In the genomic region with DNA sequence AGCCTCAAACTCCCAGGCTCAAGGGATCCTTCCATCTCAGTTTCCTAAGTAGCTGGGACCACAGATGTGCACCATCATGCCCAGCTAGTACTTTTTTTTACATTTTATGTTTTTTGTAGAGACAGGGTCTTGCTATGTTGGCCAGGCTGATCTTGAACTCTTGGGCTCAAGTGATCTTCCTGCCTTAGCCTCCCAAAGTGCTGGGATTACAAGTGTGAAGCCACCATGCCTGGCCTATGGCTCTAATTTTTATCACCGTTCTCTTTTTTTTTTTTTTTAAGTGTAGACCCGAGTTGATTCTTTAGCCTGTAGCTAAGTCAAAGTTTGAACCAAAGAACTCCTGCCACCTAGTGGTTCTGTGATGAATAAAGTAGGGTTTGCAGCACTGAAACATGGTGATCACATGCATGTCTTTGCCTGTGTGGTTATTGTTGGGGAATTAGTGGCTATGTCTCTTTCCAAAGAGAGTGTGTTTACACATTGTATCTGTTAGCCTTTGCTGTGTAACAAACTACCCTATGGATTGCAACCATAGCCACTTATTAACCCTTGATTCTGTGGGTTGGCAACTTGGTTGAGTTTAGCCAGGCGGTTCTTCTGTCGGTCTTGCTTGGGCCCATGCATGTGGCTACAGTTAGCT, we compare ENCODE assay signal across 9 cellular contexts. TPM values are rescaled to one million over a fixed set of nuclear protein-coding genes. Genes with fewer than 3 reads are reported as not detected.
DNase-seq lines count a peak whose midpoint lies in the region; ATAC-seq and TF ChIP-seq lines count a peak whose summit lies in the region.
"Had no signal": no experiment of that assay in that cellular context is flagged by ENCODE, and none has a peak within 500 bp of the region (broad histone marks: within the 10 kb centered on the region; RNA-seq: fewer than 3 reads in every experiment).

No MANE protein-coding gene starts in this region.

- intact Hi-C loops in activated T-helper 1 cell treated with anti-CD3 and anti-CD28 coated beads, Interleukin-12 subunit alpha, Interleukin-12 subunit beta, Interleukin-2, Interleukin-4 antibody, amounts not matched to agents 30 ng/mL and 10 ng/mL and 1 ng/mL, durations not matched to agents 14 hours and 24 hours and 36 hours (cut with micrococcal nuclease): loop anchor here (1.0 kb wide), 1 partner anchor 61 kb away; no protein-coding TSS in a partner anchor

- peak; percentile 40; the same call in 1 of the 2 replicates for TF ChIP-seq CTCF in LNCAP (IDR thresholded peaks at IDR 0.05)

- H3K4me1 Mint-ChIP-seq in activated T-helper 1 cell treated with anti-CD3 and anti-CD28 coated beads, Interleukin-12 subunit alpha, Interleukin-12 subunit beta, Interleukin-2, Interleukin-4 antibody, amounts not matched to agents 30 ng/mL and 10 ng/mL and 1 ng/mL, durations not matched to agents 14 hours and 24 hours and 36 hours (ENCODE audit: low read depth): no peaks in the 10 kb centered on the region

- DNase-seq in G401 (ENCODE audit: low spot score) (peak; percentile 10), amniotic stem cell (lab: John Stamatoyannopoulos, UW) (peak; percentile 35), kidney tubule cell (ENCODE audit: low spot score) (peak; percentile 43), NCI-H187 treated with DMSO at 0.1 percent for 48 hours (lab: John Stamatoyannopoulos, UW) (no peak)
- no peak for DNase-seq in activated CD4-positive, CD25-positive, alpha-beta regulatory T cell treated with anti-CD3 and anti-CD28 coated beads, Interleukin-2, amount 50 U/mL, for 72 hours
- no peak for DNase-seq in activated T-helper 1 cell treated with anti-CD3 and anti-CD28 coated beads, Interleukin-12 subunit alpha, Interleukin-12 subunit beta, Interleukin-2, Interleukin-4 antibody, amounts not matched to agents 30 ng/mL and 10 ng/mL and 1 ng/mL, durations not matched to agents 14 hours and 24 hours and 36 hours (ENCODE audit: low spot score)
- DNase-seq: right cardiac atrium had no signal

- no peaks in the 10 kb centered on the region for H3K36me3 Mint-ChIP-seq in activated T-helper 1 cell treated with anti-CD3 and anti-CD28 coated beads, Interleukin-12 subunit alpha, Interleukin-12 subunit beta, Interleukin-2, Interleukin-4 antibody, amounts not matched to agents 30 ng/mL and 10 ng/mL and 1 ng/mL, durations not matched to agents 14 hours and 24 hours and 36 hours (ENCODE audit: low read depth)

- H3K4me3 Mint-ChIP-seq in activated T-helper 1 cell treated with anti-CD3 and anti-CD28 coated beads, Interleukin-12 subunit alpha, Interleukin-12 subunit beta, Interleukin-2, Interleukin-4 antibody, amounts not matched to agents 30 ng/mL and 10 ng/mL and 1 ng/mL, durations not matched to agents 14 hours and 24 hours and 36 hours: no peak overlapping the region

- no peak for ATAC-seq in GM19397 (IDR thresholded peaks at IDR 0.05; ENCODE audit: unreplicated experiment)

- H3K9me3 Mint-ChIP-seq in activated T-helper 1 cell treated with anti-CD3 and anti-CD28 coated beads, Interleukin-12 subunit alpha, Interleukin-12 subunit beta, Interleukin-2, Interleukin-4 antibody, amounts not matched to agents 30 ng/mL and 10 ng/mL and 1 ng/mL, durations not matched to agents 14 hours and 24 hours and 36 hours: no peaks in the 10 kb centered on the region

- peaks cover 14% of the 10 kb centered on the region for H3K27me3 Mint-ChIP-seq in activated T-helper 1 cell treated with anti-CD3 and anti-CD28 coated beads, Interleukin-12 subunit alpha, Interleukin-12 subunit beta, Interleukin-2, Interleukin-4 antibody, amounts not matched to agents 30 ng/mL and 10 ng/mL and 1 ng/mL, durations not matched to agents 14 hours and 24 hours and 36 hours (ENCODE audit: insufficient read depth)

- H3K27ac Mint-ChIP-seq in activated T-helper 1 cell treated with anti-CD3 and anti-CD28 coated beads, Interleukin-12 subunit alpha, Interleukin-12 subunit beta, Interleukin-2, Interleukin-4 antibody, amounts not matched to agents 30 ng/mL and 10 ng/mL and 1 ng/mL, durations not matched to agents 14 hours and 24 hours and 36 hours: no peak overlapping the region

- in situ Hi-C loops in G401 (cut with HindIII; ENCODE audit: low sequenced_read_pairs): no loop called here

RNA-seq across cellular contexts. Expression of a gene that starts 11.6 kb away (rescaled TPM):
- total RNA-seq in G401 (2014; rRNA removed; shearing (Covaris generic)): not detected in 2 replicates
- total RNA-seq in activated T-helper 1 cell treated with anti-CD3 and anti-CD28 coated beads, Interleukin-12 subunit alpha, Interleukin-12 subunit beta, Interleukin-2, Interleukin-4 antibody, amounts not matched to agents 30 ng/mL and 10 ng/mL and 1 ng/mL, durations not matched to agents 14 hours and 24 hours and 36 hours: not detected in 2 replicates
- total RNA-seq: right cardiac atrium had no signal

RNA-seq across cellular contexts. Expression of a gene that starts 31.5 kb away (rescaled TPM):
- total RNA-seq in G401 (2014; rRNA removed; shearing (Covaris generic)): 8.7 and 14.5 TPM in 2 replicates
- total RNA-seq in activated T-helper 1 cell treated with anti-CD3 and anti-CD28 coated beads, Interleukin-12 subunit alpha, Interleukin-12 subunit beta, Interleukin-2, Interleukin-4 antibody, amounts not matched to agents 30 ng/mL and 10 ng/mL and 1 ng/mL, durations not matched to agents 14 hours and 24 hours and 36 hours: 3.2 and 3.3 TPM in 2 replicates

RNA-seq across cellular contexts. Expression of a gene that starts 56.6 kb away (rescaled TPM):
- total RNA-seq in G401 (2014; rRNA removed; shearing (Covaris generic)): not detected in 2 replicates
- total RNA-seq in activated T-helper 1 cell treated with anti-CD3 and anti-CD28 coated beads, Interleukin-12 subunit alpha, Interleukin-12 subunit beta, Interleukin-2, Interleukin-4 antibody, amounts not matched to agents 30 ng/mL and 10 ng/mL and 1 ng/mL, durations not matched to agents 14 hours and 24 hours and 36 hours: not detected in 2 replicates
- total RNA-seq: right cardiac atrium had no signal

Comparison
In these comparisons a context has a peak if more than half of its experiments do, and no peak if none do; other contexts are left out.
1. DNase-seq: peak in G401 (single experiment), amniotic stem cell (single experiment) and kidney tubule cell (single experiment); none in NCI-H187 treated with DMSO at 0.1 percent for 48 hours (single experiment), activated CD4-positive, CD25-positive, alpha-beta regulatory T cell treated with anti-CD3 and anti-CD28 coated beads, Interleukin-2, amount 50 U/mL, for 72 hours (single experiment) and activated T-helper 1 cell treated with anti-CD3 and anti-CD28 coated beads, Interleukin-12 subunit alpha, Interleukin-12 subunit beta, Interleukin-2, Interleukin-4 antibody, amounts not matched to agents 30 ng/mL and 10 ng/mL and 1 ng/mL, durations not matched to agents 14 hours and 24 hours and 36 hours (single experiment).